ENCODE assay signal across 8 cellular contexts in the genomic region with DNA sequence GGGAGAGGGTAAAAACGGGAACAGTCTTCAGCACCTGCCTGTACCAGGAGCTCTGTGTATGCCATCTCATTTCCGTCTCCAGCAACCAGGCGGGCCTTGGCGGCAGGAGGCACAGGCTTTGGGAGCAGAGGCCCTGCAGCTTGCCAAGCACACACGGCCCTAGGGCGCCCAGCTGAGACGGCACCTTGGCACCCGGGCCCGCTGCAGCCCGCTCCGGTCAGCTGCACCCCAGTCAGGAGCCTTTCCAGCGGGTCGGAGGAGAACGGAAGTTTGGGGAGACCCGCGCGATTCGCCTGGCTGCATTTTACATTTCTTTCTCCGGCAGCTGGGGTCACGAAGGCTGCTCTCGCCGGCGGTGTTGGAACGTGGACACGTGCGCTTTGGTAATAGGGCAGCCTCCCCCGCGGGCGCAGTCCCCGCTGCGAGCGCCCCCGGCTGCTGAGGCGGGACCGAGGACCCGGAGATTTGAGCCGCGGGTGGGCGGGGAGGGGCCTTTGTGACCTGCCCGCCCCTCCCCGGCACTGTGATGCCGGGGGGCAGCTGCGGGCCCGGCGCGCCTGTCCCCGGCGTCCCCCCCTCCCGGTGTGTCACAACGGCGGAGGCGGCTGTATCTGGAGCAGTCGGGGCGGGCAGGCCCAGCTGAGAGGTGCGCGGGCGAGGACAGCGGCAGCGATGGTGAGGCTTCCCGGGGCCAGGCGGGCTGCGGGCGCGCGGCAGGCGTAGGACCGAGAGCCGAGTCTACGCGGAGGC. TPM values are rescaled to one million over a fixed set of nuclear protein-coding genes. Genes with fewer than 3 reads are reported as not detected.
A peak's percentile ranks its signal among the peaks of the same experiment; 100 is the strongest.
DNase-seq lines count a peak whose midpoint lies in the region; ATAC-seq and TF ChIP-seq lines count a peak whose summit lies in the region.

A gene (plus strand): TSS at position 616 of the 750 bp plus-strand sequence. CDS start 57 bp downstream, at position 673.

- H3K4me1 Mint-ChIP-seq in chondrocyte (ENCODE audit: low read depth) (peaks cover 12% of the 10 kb centered on the region), CD14-positive monocyte (peaks cover 25% of the 10 kb centered on the region)

- H3K27ac ChIP-seq in layer of hippocampus (ENCODE audit: low read depth, low read length), result peak within 1 kb of the TSS; percentile 10

- H3K27me3 ChIP-seq in layer of hippocampus (ENCODE audit: control insufficient read depth, insufficient read depth, low read length), result peaks cover 4% of the 10 kb centered on the region

- H3K9me3 ChIP-seq in ES-I3 (ENCODE audit: control insufficient read depth, insufficient read depth, low read length), result peaks cover 4% of the 10 kb centered on the region; the same call in 1 of the 2 replicates

- TF ChIP-seq CTCF in chondrocyte (IDR thresholded peaks at IDR 0.05) (no peak), CD14-positive monocyte (IDR thresholded peaks at IDR 0.05) (no peak)

- peaks cover 3% of the 10 kb centered on the region; the same call in 1 of the 2 replicates for H3K4me1 ChIP-seq in ES-I3 (ENCODE audit: insufficient read depth, low read length)

- DNase-seq in HK-2 (ENCODE audit: unreplicated experiment), result peak; percentile 48
- DNase-seq in SW480 (ENCODE audit: low spot score), result peak; percentile 48
- DNase-seq in chondrocyte (ENCODE audit: low spot score), result no peak
- peak; percentile 47 for DNase-seq in stimulated activated CD4-positive, alpha-beta T cell treated with anti-CD3 and anti-CD28 coated beads, Interleukin-4, amount 100 ng/mL, for 24 hours
- no peak for DNase-seq in CD14-positive monocyte (ENCODE audit: low spot score)

- H3K27ac Mint-ChIP-seq in chondrocyte (ENCODE audit: unreplicated experiment) (no peak within 1 kb of the TSS), CD14-positive monocyte (no peak within 1 kb of the TSS)

- intact Hi-C loops in CD14-positive monocyte (cut with micrococcal nuclease), result no loop called here

- H3K36me3 Mint-ChIP-seq in chondrocyte (ENCODE audit: low read depth), result peaks cover 3% of the 10 kb centered on the region
- H3K36me3 Mint-ChIP-seq in CD14-positive monocyte, result peaks cover 5 to 9% of the 10 kb centered on the region in 2 donors

- peaks cover 3% of the 10 kb centered on the region for H3K9me3 Mint-ChIP-seq in chondrocyte (ENCODE audit: low read depth)
- peaks cover 7 to 29% (median 21%) of the 10 kb centered on the region in 7 donors for H3K9me3 Mint-ChIP-seq in CD14-positive monocyte

- ATAC-seq in GM21717 (IDR thresholded peaks at IDR 0.05; ENCODE audit: unreplicated experiment), result no peak

- peak within 1 kb of the TSS; percentile 70 for H3K4me3 Mint-ChIP-seq in chondrocyte (ENCODE audit: unreplicated experiment)
- H3K4me3 Mint-ChIP-seq in CD14-positive monocyte, result peak within 1 kb of the TSS in 1 of 2 donors; percentile 75

- H3K27me3 Mint-ChIP-seq in chondrocyte (ENCODE audit: low read depth) (peaks cover 5% of the 10 kb centered on the region), CD14-positive monocyte (ENCODE audit: low read depth in 3 of 3) (peaks cover 76 to 85% (median 80%) of the 10 kb centered on the region in 3 donors)

- peak within 1 kb of the TSS; percentile 45; the same call in 1 of the 2 replicates for H3K9ac ChIP-seq in ES-I3 (ENCODE audit: low read depth, low read length)

- no peaks in the 10 kb centered on the region for H3K36me3 ChIP-seq in ES-I3 (ENCODE audit: insufficient read depth, low read length)

RNA-seq across cellular contexts. Expression of the gene that starts here (rescaled TPM):
- total RNA-seq in chondrocyte, result 1.2 to 1.4 TPM (median 1.2 TPM) in 3 replicates
- polyA plus RNA-seq in CD14-positive monocyte, result under 1 TPM; 0.18 to 0.27 TPM

Comparison
In these comparisons a context has a peak if more than half of its experiments do, and no peak if none do; other contexts are left out.
1. DNase-seq: peak in HK-2 (single experiment), SW480 (single experiment) and stimulated activated CD4-positive, alpha-beta T cell treated with anti-CD3 and anti-CD28 coated beads, Interleukin-4, amount 100 ng/mL, for 24 hours (single experiment); none in chondrocyte (single experiment) and CD14-positive monocyte (single experiment).